ENCODE assay signal across 22 cellular contexts in genomic region chr6:56017198-56017597, GRCh38.
"Had no signal": no experiment of that assay in that cellular context is flagged by ENCODE, and none has a peak within 500 bp of the region (broad histone marks: within the 10 kb centered on the region; RNA-seq: fewer than 3 reads in every experiment).

No MANE protein-coding gene starts in this region.

- DNase-seq: activated CD4-positive, alpha-beta memory T cell treated with anti-CD3 and anti-CD28 coated beads for 36 hours; activated CD4-positive, alpha-beta T cell treated with anti-CD3 and anti-CD28 coated beads for 36 hours; activated CD4-positive, alpha-beta T cell treated with anti-CD3 and anti-CD28 coated beads, Interleukin-2, amount 10 ng/mL, durations not matched to agents 24 days and 14 days; activated CD4-positive, CD25-positive, alpha-beta regulatory T cell; activated CD4-positive, CD25-positive, alpha-beta regulatory T cell treated with anti-CD3 and anti-CD28 coated beads, Interleukin-2, amount 50 U/mL, for 72 hours; activated CD8-positive, alpha-beta memory T cell treated with anti-CD3 and anti-CD28 coated beads, Interleukin-2, amount 10 ng/mL, durations not matched to agents 7 days and 5 days; activated CD8-positive, alpha-beta memory T cell treated with anti-CD3 and anti-CD28 coated beads, Interleukin-2, amount 50 U/mL, for 4 hours; activated CD8-positive, alpha-beta T cell treated with anti-CD3 and anti-CD28 coated beads, Interleukin-2, amount 10 ng/mL, durations not matched to agents 7 days and 5 days; activated gamma-delta T cell; activated naive CD4-positive, alpha-beta T cell; activated naive CD4-positive, alpha-beta T cell treated with anti-CD3 and anti-CD28 coated beads, Interleukin-2, amount 10 ng/mL, durations not matched to agents 7 days and 5 days; activated naive CD8-positive, alpha-beta T cell treated with anti-CD3 and anti-CD28 coated beads, Interleukin-2, amount 10 ng/mL, durations not matched to agents 7 days and 5 days; activated T-cell treated with anti-CD3 and anti-CD28 coated beads, Interleukin-2, amount 50 U/mL, for 1 hour; activated T-cell treated with anti-CD3 and anti-CD28 coated beads, Interleukin-2, amount 50 U/mL, for 72 hours; central memory CD4-positive, alpha-beta T cell; cerebellar nuclear complex; colonic mucosa; effector CD8-positive, alpha-beta T cell; esophagus squamous epithelium; foreskin melanocyte; head of caudate nucleus; T-helper 2 cell had no signal
